In the genomic region with DNA sequence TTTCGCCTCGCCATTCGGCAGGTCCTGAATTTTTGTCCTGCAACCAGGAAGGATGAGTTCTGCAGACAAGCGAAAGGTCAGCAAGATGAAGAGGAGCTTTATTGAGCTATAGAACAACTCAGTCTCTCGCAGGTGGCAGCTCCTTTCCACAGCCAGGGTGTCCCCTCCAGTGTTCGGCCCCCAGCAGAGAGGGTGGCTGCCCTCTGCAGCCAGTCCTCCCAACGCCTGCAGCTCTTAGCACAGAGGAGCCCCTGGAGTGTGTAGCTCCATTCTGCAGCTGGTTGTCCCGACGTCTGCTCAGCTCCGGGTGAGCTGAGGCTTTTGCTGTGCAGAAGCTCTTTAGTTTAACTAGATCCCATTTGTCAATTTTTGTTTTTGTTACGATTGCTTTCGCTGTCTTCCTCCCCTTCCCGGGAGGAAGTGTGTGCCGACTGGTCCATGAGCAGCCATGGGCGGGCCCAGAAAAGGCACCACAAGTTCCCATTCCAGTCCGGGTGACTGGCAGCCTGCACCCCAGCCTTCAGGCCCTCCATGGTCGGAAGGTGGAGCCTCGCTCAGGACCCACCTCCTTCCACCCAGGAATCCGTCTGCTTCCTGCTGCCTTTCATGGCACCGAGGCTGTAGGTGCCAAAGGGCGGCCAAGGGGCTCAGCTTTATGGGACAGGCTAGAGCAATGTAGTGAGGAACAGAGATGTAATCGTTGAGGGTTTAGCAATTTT, we compare ENCODE assay signal across 15 cellular contexts.
A peak's percentile ranks its signal among the peaks of the same experiment; 100 is the strongest.
DNase-seq lines count a peak whose midpoint lies in the region; ATAC-seq and TF ChIP-seq lines count a peak whose summit lies in the region.
"Had no signal": no experiment of that assay in that cellular context is flagged by ENCODE, and none has a peak within 500 bp of the region (broad histone marks: within the 10 kb centered on the region; RNA-seq: fewer than 3 reads in every experiment).

No MANE protein-coding gene starts in this region.

- H3K36me3 Mint-ChIP-seq in chondrocyte (ENCODE audit: low read depth) = no peaks in the 10 kb centered on the region
- H3K36me3 Mint-ChIP-seq: IgD-negative memory B cell had no signal

- no peak overlapping the region for H3K4me3 Mint-ChIP-seq in stimulated activated naive CD8-positive, alpha-beta T cell treated with anti-CD3 and anti-CD28 coated beads, Interleukin-15, amount 100 ng/mL, for 72 hours
- no peak overlapping the region for H3K4me3 Mint-ChIP-seq in chondrocyte (ENCODE audit: unreplicated experiment)
- H3K4me3 Mint-ChIP-seq: B cell; CD4-positive, alpha-beta T cell; IgD-negative memory B cell had no signal

- H3K27me3 Mint-ChIP-seq in stimulated activated naive CD8-positive, alpha-beta T cell treated with anti-CD3 and anti-CD28 coated beads, Interleukin-15, amount 100 ng/mL, for 72 hours = no peaks in the 10 kb centered on the region
- H3K27me3 Mint-ChIP-seq in chondrocyte (ENCODE audit: low read depth) = no peaks in the 10 kb centered on the region
- H3K27me3 Mint-ChIP-seq: B cell; CD4-positive, alpha-beta T cell; IgD-negative memory B cell had no signal

- WGBS in spleen, 5 donors = 85 to 90% (median 87%) methylated on average over 22 of the region's 22 CpGs

- H3K36me3 ChIP-seq in spleen = no peaks in the 10 kb centered on the region

- H3K4me3 ChIP-seq in spleen = no peak overlapping the region
- H3K4me3 ChIP-seq: GM23248 had no signal

- DNase-seq in stimulated activated naive CD8-positive, alpha-beta T cell treated with anti-CD3 and anti-CD28 coated beads, Interleukin-15, amount 100 ng/mL, for 72 hours = no peak
- DNase-seq in stimulated activated naive CD8-positive, alpha-beta T cell treated with anti-CD3 and anti-CD28 coated beads, Interleukin-15, Interleukin-2, amounts not matched to agents 100 U/mL and 50 U/mL, for 24 hours = no peak
- DNase-seq in chondrocyte (ENCODE audit: low spot score) = peak; percentile 77
- DNase-seq in spleen = peak; percentile 68
- DNase-seq in iPS-NIHi11 (ENCODE audit: low spot score) = no peak
- DNase-seq in NCI-H82 treated with DMSO at 0.1 percent for 48 hours (lab: John Stamatoyannopoulos, UW; ENCODE audit: unreplicated experiment) = no peak
- DNase-seq in stimulated activated CD4-positive, alpha-beta T cell treated with anti-CD3 and anti-CD28 coated beads, Interleukin-2, amount 100 ng/mL, for 48 hours = no peak
- DNase-seq: ACHN; Calu3; CD4-positive, alpha-beta T cell; DMS 273 treated with DMSO at 0.1 percent for 48 hours; GM23248; H7 had no signal

- H3K4me1 Mint-ChIP-seq in stimulated activated naive CD8-positive, alpha-beta T cell treated with anti-CD3 and anti-CD28 coated beads, Interleukin-15, amount 100 ng/mL, for 72 hours = no peaks in the 10 kb centered on the region
- H3K4me1 Mint-ChIP-seq in chondrocyte (ENCODE audit: low read depth) = no peaks in the 10 kb centered on the region
- H3K4me1 Mint-ChIP-seq: B cell, IgD-negative memory B cell had no signal

- no peak overlapping the region for H3K27ac Mint-ChIP-seq in stimulated activated naive CD8-positive, alpha-beta T cell treated with anti-CD3 and anti-CD28 coated beads, Interleukin-15, amount 100 ng/mL, for 72 hours
- H3K27ac Mint-ChIP-seq in chondrocyte (ENCODE audit: unreplicated experiment) = no peak overlapping the region
- H3K27ac Mint-ChIP-seq: B cell; CD4-positive, alpha-beta T cell; IgD-negative memory B cell had no signal

- peaks cover 0 to 5% of the 10 kb centered on the region in 2 donors for H3K9me3 Mint-ChIP-seq in stimulated activated naive CD8-positive, alpha-beta T cell treated with anti-CD3 and anti-CD28 coated beads, Interleukin-15, amount 100 ng/mL, for 72 hours
- H3K9me3 Mint-ChIP-seq in chondrocyte (ENCODE audit: low read depth) = peaks cover 7% of the 10 kb centered on the region

- TF ChIP-seq CTCF in chondrocyte (IDR thresholded peaks at IDR 0.05) (no peak), spleen (IDR thresholded peaks at IDR 0.05 in 8 of 11, conservative IDR thresholded peaks at IDR 0.05 in 3 of 11) (no peak)

- no peaks in the 10 kb centered on the region for H3K27me3 ChIP-seq in spleen (replicated peaks in 1 of 7)

- intact Hi-C loops in spleen (cut with DNase I; ENCODE audit: low total_unique reads) = no loop called here

- H3K4me1 ChIP-seq in spleen = no peaks in the 10 kb centered on the region

- TF ChIP-seq POLR2A in spleen (IDR thresholded peaks at IDR 0.05) = no peak

- no peak overlapping the region for H3K27ac ChIP-seq in spleen
- H3K27ac ChIP-seq: GM23248 had no signal

- peak; percentile 18 for ATAC-seq in stimulated activated naive CD8-positive, alpha-beta T cell treated with anti-CD3 and anti-CD28 coated beads, Interleukin-15, amount 100 ng/mL, for 72 hours
- ATAC-seq in stimulated activated naive CD8-positive, alpha-beta T cell treated with anti-CD3 and anti-CD28 coated beads, Interleukin-15, Interleukin-2, amounts not matched to agents 100 U/mL and 50 U/mL, for 24 hours = no peak

- peaks cover 0 to 28% (median 13%) of the 10 kb centered on the region in 8 donors for H3K9me3 ChIP-seq in spleen

Comparison
In these comparisons a context has a peak if more than half of its experiments do, and no peak if none do; other contexts are left out.
1. DNase-seq: peak in chondrocyte (single experiment) and spleen (single experiment); none in stimulated activated naive CD8-positive, alpha-beta T cell treated with anti-CD3 and anti-CD28 coated beads, Interleukin-15, amount 100 ng/mL, for 72 hours (0 of 2), stimulated activated naive CD8-positive, alpha-beta T cell treated with anti-CD3 and anti-CD28 coated beads, Interleukin-15, Interleukin-2, amounts not matched to agents 100 U/mL and 50 U/mL, for 24 hours (single experiment), iPS-NIHi11 (single experiment), NCI-H82 treated with DMSO at 0.1 percent for 48 hours (single experiment) and stimulated activated CD4-positive, alpha-beta T cell treated with anti-CD3 and anti-CD28 coated beads, Interleukin-2, amount 100 ng/mL, for 48 hours (0 of 2).